In genomic region chr12:54279632-54280400, GRCh38 we compare ENCODE assay signal across 8 cellular contexts. TPM values are rescaled to one million over a fixed set of nuclear protein-coding genes. Genes with fewer than 3 reads are reported as not detected.
A peak's percentile ranks its signal among the peaks of the same experiment; 100 is the strongest.
DNase-seq lines count a peak whose midpoint lies in the region; TF ChIP-seq lines count a peak whose summit lies in the region.

TSS of gene CBX5 (minus strand) at chr12:54280122. CDS start at chr12:54257650, 22,472 bp downstream.

- H3K9ac ChIP-seq in ES-I3 (ENCODE audit: low read depth, low read length) (peak within 1 kb of the TSS; percentile 87), H9 (ENCODE audit: extremely low read depth, insufficient read length, low read length) (peak within 1 kb of the TSS; percentile 99), neural cell (ENCODE audit: low read length) (peak within 1 kb of the TSS; percentile 90)

- H3K27me3 Mint-ChIP-seq in H9 (ENCODE audit: low read depth), result peaks cover 3% of the 10 kb centered on the region; the same call in 1 of the 2 replicates

- no peak within 1 kb of the TSS for H3K4me3 Mint-ChIP-seq in H9

- no peak within 1 kb of the TSS for H2BK12ac ChIP-seq in H9 (ENCODE audit: insufficient read length, low read depth, low read length)

- no peak within 1 kb of the TSS for H3K27ac Mint-ChIP-seq in H9

- H3F3A ChIP-seq in neural cell (ENCODE audit: insufficient read depth, low read length, poor library complexity, severe bottlenecking), result peaks cover 7% of the 10 kb centered on the region

- H3T11ph ChIP-seq in H9 (ENCODE audit: low read length), result peak within 1 kb of the TSS; percentile 87

- H3K9me2 ChIP-seq in neural cell (ENCODE audit: insufficient read depth, low read length), result no peaks in the 10 kb centered on the region

- peak within 1 kb of the TSS; percentile 99 for H4K8ac ChIP-seq in H9 (replicated peaks; ENCODE audit: insufficient read length, low read depth, low read length)

- no peak within 1 kb of the TSS for H2BK20ac ChIP-seq in H9 (ENCODE audit: low read depth, low read length, poor library complexity, severe bottlenecking)

- H4K20me1 ChIP-seq in H9 (ENCODE audit: control insufficient read depth, insufficient read depth, insufficient read length) (no peaks in the 10 kb centered on the region), neural cell (ENCODE audit: insufficient read depth) (peaks cover 13% of the 10 kb centered on the region)

- H4K5ac ChIP-seq in H9 (ENCODE audit: insufficient read length, low read depth, low read length), result peak within 1 kb of the TSS; percentile 87

- no CpG with 5 or more reads among the region's 46 CpGs for WGBS in H9 (ENCODE audit: extremely low coverage, insufficient read length, low lambda C conversion rate)
- 0 to 1% (median 0%) methylated on average over 34 to 46 of the region's 46 CpGs for WGBS in stomach, 5 donors

- H3K4me3 ChIP-seq in fibroblast of villous mesenchyme (ENCODE audit: low read depth, low read length), result peak within 1 kb of the TSS; percentile 99
- peak within 1 kb of the TSS; percentile 74 for H3K4me3 ChIP-seq in neural cell (ENCODE audit: low read length)
- H3K4me3 ChIP-seq in stomach, result peak within 1 kb of the TSS; percentile 64 to 93 (median 72)

- H2AFZ ChIP-seq in H9 (ENCODE audit: low read length), result no peak within 1 kb of the TSS
- H2AFZ ChIP-seq in neural cell (ENCODE audit: low read depth, low read length), result peak within 1 kb of the TSS; percentile 51

- H4K91ac ChIP-seq in H9 (ENCODE audit: insufficient read length, low read depth, low read length), result peak within 1 kb of the TSS; percentile 5

- H3K4me1 ChIP-seq in ES-I3 (ENCODE audit: insufficient read depth, low read length) (peaks cover 18% of the 10 kb centered on the region), H9 (ENCODE audit: insufficient read depth, low read length) (no peaks in the 10 kb centered on the region), stomach (peaks cover 45 to 73% (median 62%) of the 10 kb centered on the region in 4 donors)

- peak within 1 kb of the TSS; percentile 74 for H3K4me2 ChIP-seq in H9 (ENCODE audit: insufficient read depth, insufficient read length, low read length)
- peak within 1 kb of the TSS; percentile 86 for H3K4me2 ChIP-seq in neural cell (ENCODE audit: low read length)

- H2BK15ac ChIP-seq in H9 (ENCODE audit: low read depth, low read length), result no peak within 1 kb of the TSS

- TF ChIP-seq CTCF in H9 (conservative IDR thresholded peaks at IDR 0.05), result no peak
- no peak for TF ChIP-seq CTCF in fibroblast of villous mesenchyme (IDR thresholded peaks at IDR 0.05; ENCODE audit: insufficient read depth, low read depth, low read length)
- no peak for TF ChIP-seq CTCF in neural cell (IDR thresholded peaks at IDR 0.05; ENCODE audit: poor library complexity, severe bottlenecking)
- TF ChIP-seq CTCF in stomach (IDR thresholded peaks at IDR 0.05), result peak in 1 of 7 experiments; percentile 7

- H3K79me1 ChIP-seq in H9 (ENCODE audit: insufficient read depth, low read depth, low read length, poor library complexity, severe bottlenecking), result no peaks in the 10 kb centered on the region

- TF ChIP-seq RAD21 in neural cell (conservative IDR thresholded peaks at IDR 0.05), result peak; percentile 43

- DNase-seq in H9, result peak; percentile 100
- DNase-seq in M059J (ENCODE audit: low read depth), result peak; percentile 100
- DNase-seq in activated effector memory CD4-positive, alpha-beta T cell treated with Interleukin-2 at 50 U/mL for 16 hours, result peak; percentile 99
- DNase-seq in fibroblast of villous mesenchyme (ENCODE audit: low read depth), result peak; percentile 100
- DNase-seq in stomach, result peak; percentile 100

- intact Hi-C loops in stomach (cut with DNase I; ENCODE audit: low total_unique reads), result no loop called here

- H3K9me3 Mint-ChIP-seq in H9, result no peaks in the 10 kb centered on the region

- H3K9me3 ChIP-seq in ES-I3 (ENCODE audit: control insufficient read depth, insufficient read depth, low read length), result no peaks in the 10 kb centered on the region
- H3K9me3 ChIP-seq in H9 (ENCODE audit: control insufficient read depth, low read depth, low read length), result no peaks in the 10 kb centered on the region
- no peaks in the 10 kb centered on the region for H3K9me3 ChIP-seq in neural cell (ENCODE audit: low read length)
- no peaks in the 10 kb centered on the region for H3K9me3 ChIP-seq in stomach

- peak within 1 kb of the TSS; percentile 96 for H3K56ac ChIP-seq in H9 (ENCODE audit: insufficient read length, low read depth, low read length)

- TF ChIP-seq POLR2A in Raji (IDR thresholded peaks at IDR 0.05; ENCODE audit: insufficient read depth, low read depth, low read length) (peak; percentile 92), stomach (IDR thresholded peaks at IDR 0.05) (peak in 2 of 4 donors; percentile 27 to 93)

- peak within 1 kb of the TSS; percentile 64; the same call in 1 of the 2 replicates for H3K4ac ChIP-seq in H9 (ENCODE audit: low read depth, low read length)

- peaks cover 19% of the 10 kb centered on the region; the same call in 1 of the 2 replicates for H3K79me2 ChIP-seq in H9 (ENCODE audit: insufficient read depth, low read length)
- peaks cover 77% of the 10 kb centered on the region for H3K79me2 ChIP-seq in neural cell (replicated peaks; ENCODE audit: insufficient read depth, low read length)

- peak within 1 kb of the TSS; percentile 97 for H3K14ac ChIP-seq in H9 (ENCODE audit: insufficient read depth, low read length)

- H3K27me3 ChIP-seq in H9 (ENCODE audit: insufficient read depth, low read length) (no peaks in the 10 kb centered on the region), neural cell (ENCODE audit: insufficient read depth, low read depth, low read length) (no peaks in the 10 kb centered on the region), stomach (no peaks in the 10 kb centered on the region)

- H3K36me3 Mint-ChIP-seq in H9 (ENCODE audit: insufficient read depth in 1 of 3, low read depth in 3 of 3), result peaks cover 3 to 18% (median 5%) of the 10 kb centered on the region in 3 experiments

- peak within 1 kb of the TSS; percentile 2 for H2AK5ac ChIP-seq in H9 (ENCODE audit: insufficient read length, low read length)

- peaks cover 40 to 56% of the 10 kb centered on the region in 2 experiments for H3K4me1 Mint-ChIP-seq in H9

- H3K23ac ChIP-seq in H9 (ENCODE audit: insufficient read length, low read depth, low read length), result peak within 1 kb of the TSS; percentile 10

- H3K23me2 ChIP-seq in H9 (ENCODE audit: insufficient read length, low read depth, low read length, poor library complexity, severe bottlenecking), result peaks cover 7% of the 10 kb centered on the region

- peak within 1 kb of the TSS; percentile 95 for H2BK5ac ChIP-seq in H9 (ENCODE audit: insufficient read length, low read length)

- H3K27ac ChIP-seq in H9 (ENCODE audit: insufficient read length, low read depth, low read length) (peak within 1 kb of the TSS; percentile 92), neural cell (ENCODE audit: low read length) (peak within 1 kb of the TSS; percentile 97), stomach (peak within 1 kb of the TSS; percentile 90 to 96 (median 93))

- TF ChIP-seq EP300 in neural cell (conservative IDR thresholded peaks at IDR 0.05; ENCODE audit: poor library complexity, severe bottlenecking), result peak; percentile 52
- TF ChIP-seq EP300 in stomach (IDR thresholded peaks at IDR 0.05), result no peak

- H2BK120ac ChIP-seq in H9 (ENCODE audit: low read depth, low read length, poor library complexity, severe bottlenecking), result peak within 1 kb of the TSS; percentile 95

- H3K18ac ChIP-seq in H9 (ENCODE audit: insufficient read length, low read depth, low read length), result peak within 1 kb of the TSS; percentile 99

- H3K36me3 ChIP-seq in ES-I3 (ENCODE audit: insufficient read depth, low read length) (peaks cover 39% of the 10 kb centered on the region), neural cell (ENCODE audit: insufficient read depth, low read length) (peaks cover 8% of the 10 kb centered on the region), stomach (peaks cover 27 to 33% (median 30%) of the 10 kb centered on the region in 4 donors)

TF ChIP-seq in neural cell, 6 proteins besides CTCF, POLR2A, EP300 and RAD21:
- TF ChIP-seq EZH2 (IDR thresholded peaks at IDR 0.05; ENCODE audit: borderline replicate concordance, insufficient read depth, low read length, poor library complexity, severe bottlenecking) (no peak), MXI1 (conservative IDR thresholded peaks at IDR 0.05; ENCODE audit: poor library complexity, severe bottlenecking) (peak; percentile 95), SMC3 (conservative IDR thresholded peaks at IDR 0.05; ENCODE audit: poor library complexity) (peak; percentile 36), POLR2AphosphoS5 (IDR thresholded peaks at IDR 0.05) (peak; percentile 98), TAF1 (IDR thresholded peaks at IDR 0.05; ENCODE audit: low read depth) (peak; percentile 74), REST (IDR thresholded peaks at IDR 0.05; ENCODE audit: borderline replicate concordance) (peak; percentile 94)
TF ChIP-seq in neural cell: peak in this region for 5.

RNA-seq across cellular contexts. Expression of gene CBX5, which starts in this region (rescaled TPM):
- total RNA-seq in H9 (2021) (204 and 206 TPM in 2 replicates), fibroblast of villous mesenchyme (50.9 and 68.7 TPM in 2 replicates), stomach (10 to 100 TPM in 4 of 5 donors, 1 to 10 TPM in 1; 8.7 to 66.8 (median 29.1) TPM)
- 37.0 and 63.1 TPM in 2 replicates for total RNA-seq in M059J (2014; rRNA removed; shearing (Covaris generic))
- polyA plus RNA-seq in neural cell (57.1 and 64.0 TPM in 2 replicates), stomach (1 to 10 TPM; 4.9 to 7.6 (median 5.2) TPM)
- 270 and 337 TPM in 2 replicates for polyA minus RNA-seq in neural cell

Comparison
In these comparisons a context has a peak if more than half of its experiments do, and no peak if none do; other contexts are left out.
1. Peak in every context shown above with its lines: DNase-seq, H3K4me3 ChIP-seq and H3K27ac ChIP-seq.